In the genomic region with DNA sequence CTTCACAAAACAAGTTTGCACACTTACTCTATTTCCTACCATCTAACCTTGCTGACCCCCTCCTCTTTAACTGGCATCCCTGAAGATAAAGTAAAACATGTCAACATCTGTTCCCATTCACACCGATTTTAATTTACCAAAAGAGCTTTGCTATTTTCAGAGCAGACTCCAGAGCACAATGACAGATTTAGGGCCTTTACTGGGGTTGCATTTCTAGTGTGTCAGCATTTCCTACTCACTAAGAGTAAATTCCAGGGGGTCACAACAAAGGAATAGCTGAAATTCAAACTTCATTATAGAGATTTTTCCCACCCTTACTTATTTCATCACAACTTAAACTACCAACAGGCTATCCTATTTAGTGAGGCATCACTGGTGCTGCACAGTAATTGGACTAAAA, we compare ENCODE assay signal across 21 cellular contexts.
A peak's percentile ranks its signal among the peaks of the same experiment; 100 is the strongest.
DNase-seq lines count a peak whose midpoint lies in the region; ATAC-seq and TF ChIP-seq lines count a peak whose summit lies in the region.
"Had no signal": no experiment of that assay in that cellular context is flagged by ENCODE, and none has a peak within 500 bp of the region (broad histone marks: within the 10 kb centered on the region; RNA-seq: fewer than 3 reads in every experiment).

No MANE protein-coding gene starts in this region.

- intact Hi-C loops in A673 (cut with micrococcal nuclease; ENCODE audit: unreplicated experiment) (no loop called here), psoas muscle (cut with DNase I) (loop anchor here in 1 of 2 donors (10.0 kb wide), 1 partner anchor 309 kb away; no protein-coding TSS in a partner anchor)

- no peak overlapping the region for H3K4me3 ChIP-seq in A673 (ENCODE audit: low read depth, low read length, poor library complexity, severe bottlenecking)
- H3K4me3 ChIP-seq in psoas muscle = no peak overlapping the region
- H3K4me3 ChIP-seq: BLaER1 treated with 17β-estradiol and CSF1 and Interleukin-3, amounts not matched to agents 10 nM and 100 nM; PC-9 had no signal

- no TSS peak for BruUV-seq in A673 (replicated peaks; lab: Mats Ljungman, UMichigan)

- no peaks in the 10 kb centered on the region for H3K36me3 ChIP-seq in A673 (ENCODE audit: insufficient read depth, low read length, poor library complexity, severe bottlenecking)
- H3K36me3 ChIP-seq in psoas muscle (ENCODE audit: insufficient read depth in 1 of 2, low read depth in 1 of 2) = no peaks in the 10 kb centered on the region
- H3K36me3 ChIP-seq: BLaER1 treated with 17β-estradiol and CSF1 and Interleukin-3, amounts not matched to agents 10 nM and 100 nM had no signal

- H3K4me1 ChIP-seq in A673 (ENCODE audit: insufficient read depth, low read length, poor library complexity, severe bottlenecking) (peaks cover 74% of the 10 kb centered on the region), psoas muscle (peaks cover 72% of the 10 kb centered on the region)
- H3K4me1 ChIP-seq: BLaER1 treated with 17β-estradiol and CSF1 and Interleukin-3, amounts not matched to agents 10 nM and 100 nM had no signal

- peak; percentile 60 for DNase-seq in A673 (ENCODE audit: low spot score)
- peak; percentile 29 for DNase-seq in NCI-H82 (lab: John Stamatoyannopoulos, UW)
- peak; percentile 70 for DNase-seq in left kidney (ENCODE audit: low read depth, low spot score)
- no peak for DNase-seq in psoas muscle
- DNase-seq in AML-193 (lab: John Stamatoyannopoulos, UW) = no peak
- DNase-seq in KBM-7 = no peak
- no peak for DNase-seq in GOT3 (lab: John Stamatoyannopoulos, UW)
- DNase-seq: ACHN; CD4-positive, alpha-beta memory T cell; H7; HFFc6; MM.1S; NCI-H1048; NCI-H1417 treated with DMSO at 0.1 percent for 48 hours; NCI-H187; NCI-H446; NCI-H526 treated with DMSO at 0.1 percent for 48 hours; PC-9; RPMI8226; SHP77 had no signal

- no peaks in the 10 kb centered on the region for H3K9me3 ChIP-seq in A673 (ENCODE audit: low read depth, low read length, poor library complexity, severe bottlenecking)
- no peaks in the 10 kb centered on the region for H3K9me3 ChIP-seq in psoas muscle
- H3K9me3 ChIP-seq: BLaER1 treated with 17β-estradiol and CSF1 and Interleukin-3, amounts not matched to agents 10 nM and 100 nM had no signal

- POLR2A ChIA-PET in A673 (lab: Charles Lee; ENCODE audit: low non-redundant PET) = interaction anchor here (0.6 kb wide), 1 partner anchor 422 kb away, joined by 3 read pairs; no protein-coding TSS in a partner anchor

- CTCF ChIA-PET in A673 (lab: Charles Lee) = no interaction called here

- ATAC-seq in psoas muscle = peak in 2 of 4 donors; percentile 19 to 50

- 4 to 11% (median 7%) methylated on average over 1 of the region's 1 CpG for WGBS in psoas muscle, 3 donors

- H3K27me3 ChIP-seq in A673 (replicated peaks; ENCODE audit: insufficient read depth, low read depth, low read length, poor library complexity) (no peaks in the 10 kb centered on the region), psoas muscle (ENCODE audit: insufficient read depth in 3 of 3, low read length in 2 of 3) (no peaks in the 10 kb centered on the region)
- H3K27me3 ChIP-seq: BLaER1 treated with 17β-estradiol and CSF1 and Interleukin-3, amounts not matched to agents 10 nM and 100 nM had no signal

- in situ Hi-C loops in KBM-7 (cut with MboI; ENCODE audit: low pct_unique_long_range_greater_than_20kb, low sequenced_read_pairs) = no loop called here

- no peak overlapping the region for H3K27ac ChIP-seq in A673 (ENCODE audit: low read depth, low read length, poor library complexity, severe bottlenecking)
- H3K27ac ChIP-seq in psoas muscle = peak overlapping the region; percentile 84
- H3K27ac ChIP-seq: BLaER1 treated with 17β-estradiol and CSF1 and Interleukin-3, amounts not matched to agents 10 nM and 100 nM; PC-9 had no signal

- TF ChIP-seq CTCF in A673 (conservative IDR thresholded peaks at IDR 0.05; ENCODE audit: low read depth, low read length) (no peak), psoas muscle (IDR thresholded peaks at IDR 0.05) (no peak)

Comparison
In these comparisons a context has a peak if more than half of its experiments do, and no peak if none do; other contexts are left out.
1. DNase-seq: peak in A673 (single experiment), NCI-H82 (single experiment) and left kidney (single experiment); none in psoas muscle (0 of 2), AML-193 (0 of 2), KBM-7 (single experiment) and GOT3 (single experiment).